Comparison of ENCODE assay signal across 12 cellular contexts in the genomic region with DNA sequence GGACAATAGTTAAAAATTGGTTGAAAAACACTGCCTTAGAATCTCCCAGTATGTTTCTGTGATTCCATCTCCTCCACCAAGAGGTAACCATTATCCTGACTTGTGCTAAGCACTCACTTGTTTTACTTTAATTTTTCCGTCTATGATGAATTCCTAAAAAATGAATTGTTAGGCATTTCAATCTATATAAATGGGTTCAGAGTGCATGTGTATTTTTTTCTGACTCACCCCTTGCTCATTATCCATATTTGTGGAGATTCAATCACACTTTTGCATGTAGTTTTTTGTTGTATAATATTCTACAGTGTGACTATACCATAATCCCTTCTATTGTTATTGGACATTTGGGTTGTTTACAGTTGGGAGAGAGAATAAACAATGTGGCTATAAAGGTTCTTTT. TPM values are rescaled to one million over a fixed set of nuclear protein-coding genes. Genes with fewer than 3 reads are reported as not detected.
A peak's percentile ranks its signal among the peaks of the same experiment; 100 is the strongest.
DNase-seq lines count a peak whose midpoint lies in the region; ATAC-seq and TF ChIP-seq lines count a peak whose summit lies in the region.
"Had no signal": no experiment of that assay in that cellular context is flagged by ENCODE, and none has a peak within 500 bp of the region (broad histone marks: within the 10 kb centered on the region; RNA-seq: fewer than 3 reads in every experiment).

No MANE protein-coding gene starts in this region.

- no peak for ATAC-seq in SK-N-SH treated with all-trans-retinoic acid at 6 μM for 48 hours
- no peak for ATAC-seq in HG02981 (IDR thresholded peaks at IDR 0.05; ENCODE audit: unreplicated experiment)
- ATAC-seq: gastroesophageal sphincter had no signal

- H3K79me2 ChIP-seq in SK-N-SH (ENCODE audit: insufficient read depth) = peaks cover 89% of the 10 kb centered on the region

- CTCF ChIA-PET in SK-N-SH (lab: Yijun Ruan, JAX) = interaction anchor here (1.0 kb wide), 2 partner anchors 95 to 104 kb away, joined by 3 to 4 read pairs; no protein-coding TSS in a partner anchor

- WGBS in SK-N-SH (ENCODE audit: low lambda C conversion rate) = 85% methylated on average over 1 of the region's 1 CpG
- no CpG with 5 or more reads among the region's 1 CpG for WGBS in neuronal stem cell (ENCODE audit: extremely low coverage in 2 of 2, insufficient read length in 2 of 2, insufficient replicate concordance in 1 of 2), 2 donors

- no peak for TF ChIP-seq EP300 in SK-N-SH (IDR thresholded peaks at IDR 0.05; ENCODE audit: borderline replicate concordance in 1 of 2, low read depth in 1 of 2, low read length in 1 of 2)

- H4K20me1 ChIP-seq in SK-N-SH (ENCODE audit: insufficient read depth) = no peaks in the 10 kb centered on the region; the same call in 1 of the 2 replicates

- POLR2A ChIA-PET in SK-N-SH (lab: Yijun Ruan, JAX) = no interaction called here

- H3K23ac ChIP-seq in neuronal stem cell (ENCODE audit: low read depth, low read length, poor library complexity) = no peak overlapping the region

- H2AK5ac ChIP-seq in neuronal stem cell (ENCODE audit: low read depth, low read length) = no peak overlapping the region

- H4K8ac ChIP-seq in neuronal stem cell (ENCODE audit: low read depth, low read length) = no peak overlapping the region

- no peak overlapping the region for H3K4ac ChIP-seq in neuronal stem cell (ENCODE audit: low read length)

- TF ChIP-seq POLR2A in NB4 (IDR thresholded peaks at IDR 0.05; ENCODE audit: extremely low read depth, insufficient read length) = no peak

- DNase-seq in SK-N-SH (no peak), NB4 (ENCODE audit: low read depth) (no peak), dorsolateral prefrontal cortex (no peak), neuronal stem cell (ENCODE audit: low spot score) (no peak), head of caudate nucleus (no peak)
- DNase-seq in stimulated activated CD4-positive, alpha-beta T cell treated with anti-CD3 and anti-CD28 coated beads, Interleukin-2, amount 100 ng/mL, for 48 hours = no peak
- DNase-seq: 8988T, amniotic stem cell, NCI-H2171 had no signal

- H2BK15ac ChIP-seq in neuronal stem cell (ENCODE audit: low read length) = no peak overlapping the region

- H3K27ac ChIP-seq in SK-N-SH (ENCODE audit: low read depth in 2 of 2, low read length in 1 of 2) (no peak overlapping the region), dorsolateral prefrontal cortex (no peak overlapping the region), neuronal stem cell (replicated peaks; ENCODE audit: low read length) (no peak overlapping the region)

- H3K9me3 ChIP-seq in SK-N-SH = no peaks in the 10 kb centered on the region
- no peaks in the 10 kb centered on the region for H3K9me3 ChIP-seq in neuronal stem cell (replicated peaks in 1 of 2; ENCODE audit: control insufficient read depth in 2 of 2, insufficient read depth in 1 of 2, low read depth in 1 of 2, low read length in 2 of 2)
- H3K9me3 ChIP-seq: gastroesophageal sphincter had no signal

- H3F3A ChIP-seq in SK-N-SH (replicated peaks; ENCODE audit: insufficient read depth) = peaks cover 3% of the 10 kb centered on the region

- H3K36me3 ChIP-seq in SK-N-SH (replicated peaks in 1 of 2; ENCODE audit: control insufficient read depth in 1 of 2, insufficient read depth in 2 of 2, low read length in 1 of 2) = peaks cover 0 to 3% of the 10 kb centered on the region in 2 experiments
- no peaks in the 10 kb centered on the region for H3K36me3 ChIP-seq in neuronal stem cell (replicated peaks in 1 of 2; ENCODE audit: control insufficient read depth in 2 of 2, insufficient read depth in 2 of 2, low read length in 2 of 2)
- H3K36me3 ChIP-seq: gastroesophageal sphincter had no signal

- intact Hi-C loops in dorsolateral prefrontal cortex (cut with DNase I) = loop anchor here (5.0 kb wide), 5 partner anchors 84 to 261 kb away; partner anchors contain the start of genes NIF3L1 (in 2 of the 2), PPIL3 (in 2 of the 2) and BZW1 (in 1 of the 2)
- intact Hi-C loops in head of caudate nucleus (cut with DNase I) = loop anchor here (5.0 to 10.0 kb wide), 2 partner anchors 82 to 166 kb away; no protein-coding TSS in a partner anchor

- H3K79me1 ChIP-seq in neuronal stem cell (ENCODE audit: low read depth, low read length) = peaks cover 2% of the 10 kb centered on the region

- H3K4me3 ChIP-seq in SK-N-SH (ENCODE audit: low read depth in 2 of 2, low read length in 1 of 2) (peak overlapping the region; percentile 88 to 98; a peak in 3 of 4 replicates), NB4 (ENCODE audit: low read depth, low read length) (peak overlapping the region; percentile 92), dorsolateral prefrontal cortex (peak overlapping the region in 40 of 59 donors; percentile 81 to 100 (median 96)), neuronal stem cell (ENCODE audit: low read length in 2 of 2) (peak overlapping the region in 1 of 2 donors; percentile 70)

- no peak overlapping the region for H2BK120ac ChIP-seq in neuronal stem cell (ENCODE audit: low read depth, low read length)

- H2AFZ ChIP-seq in SK-N-SH (ENCODE audit: low read depth) (no peak overlapping the region), neuronal stem cell (ENCODE audit: low read length) (no peak overlapping the region)

- no peak overlapping the region for H4K91ac ChIP-seq in neuronal stem cell (ENCODE audit: low read depth, low read length, poor library complexity)

- no peaks in the 10 kb centered on the region for H3K9me2 ChIP-seq in SK-N-SH

- TF ChIP-seq CTCF in SK-N-SH (IDR thresholded peaks at IDR 0.05) (no peak), NB4 (IDR thresholded peaks at IDR 0.05; ENCODE audit: low read depth, low read length) (no peak), dorsolateral prefrontal cortex (IDR thresholded peaks at IDR 0.05 in 54 of 56, conservative IDR thresholded peaks at IDR 0.05 in 2 of 56; ENCODE audit: low read depth in 1 of 56, partially characterized antibody in 56 of 56) (no peak)

- H3K4me1 ChIP-seq in SK-N-SH (ENCODE audit: control insufficient read depth in 1 of 2, insufficient read depth in 2 of 2, low read depth in 1 of 2, low read length in 1 of 2) (peaks cover 7 to 12% of the 10 kb centered on the region in 2 experiments; a peak in 3 of 4 replicates), neuronal stem cell (ENCODE audit: control insufficient read depth in 2 of 2, insufficient read depth in 1 of 2, low read depth in 1 of 2, low read length in 2 of 2) (peaks cover 3 to 13% of the 10 kb centered on the region in 2 donors)

- H3K4me2 ChIP-seq in SK-N-SH = peak overlapping the region; percentile 92
- peak overlapping the region; percentile 11 for H3K4me2 ChIP-seq in neuronal stem cell (ENCODE audit: insufficient read depth, low read length, poor library complexity, severe bottlenecking)

- H3K27me3 ChIP-seq in SK-N-SH (ENCODE audit: insufficient read depth) (no peaks in the 10 kb centered on the region), dorsolateral prefrontal cortex (no peaks in the 10 kb centered on the region), neuronal stem cell (ENCODE audit: control insufficient read depth in 3 of 3, insufficient read depth in 3 of 3, low read depth in 1 of 3, low read length in 3 of 3) (no peaks in the 10 kb centered on the region)
- H3K27me3 ChIP-seq: gastroesophageal sphincter had no signal

- TF ChIP-seq RAD21 in SK-N-SH (IDR thresholded peaks at IDR 0.05; ENCODE audit: low read length) = no peak

- H3K18ac ChIP-seq in neuronal stem cell (ENCODE audit: low read length) = no peak overlapping the region

- peak overlapping the region; percentile 96; the same call in 1 of the 2 replicates for H3K9ac ChIP-seq in SK-N-SH
- H3K9ac ChIP-seq in neuronal stem cell (ENCODE audit: low read depth, low read length, poor library complexity) = no peak overlapping the region

- H2BK5ac ChIP-seq in neuronal stem cell (ENCODE audit: low read length) = no peak overlapping the region

- no peak overlapping the region for H3K14ac ChIP-seq in neuronal stem cell (ENCODE audit: low read length)

- no peak overlapping the region for H2BK12ac ChIP-seq in neuronal stem cell (ENCODE audit: low read length)

TF ChIP-seq in SK-N-SH, 30 proteins besides CTCF, POLR2A, EP300 and RAD21:
- TF ChIP-seq, protein P1, sequence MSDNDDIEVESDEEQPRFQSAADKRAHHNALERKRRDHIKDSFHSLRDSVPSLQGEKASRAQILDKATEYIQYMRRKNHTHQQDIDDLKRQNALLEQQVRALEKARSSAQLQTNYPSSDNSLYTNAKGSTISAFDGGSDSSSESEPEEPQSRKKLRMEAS (IDR thresholded peaks at IDR 0.05; ENCODE audit: low read depth) = no peak
- TF ChIP-seq POLR2AphosphoS5 (IDR thresholded peaks at IDR 0.05; ENCODE audit: low read depth, low read length) (no peak), ELF1 (IDR thresholded peaks at IDR 0.05) (no peak)

TF ChIP-seq in SK-N-SH treated with all-trans-retinoic acid at 6 μM for 48 hours, 23 proteins besides CTCF, POLR2A, EP300 and RAD21 (continues in another document):
- no peak for TF ChIP-seq GLIS3 (CRISPR knock-in tag; IDR thresholded peaks at IDR 0.05)
- no peak for TF ChIP-seq OSR1 (CRISPR knock-in tag; IDR thresholded peaks at IDR 0.05)
- no peak for TF ChIP-seq SNAI2 (CRISPR knock-in tag; IDR thresholded peaks at IDR 0.05)
- no peak for TF ChIP-seq ISL1 (CRISPR knock-in tag; IDR thresholded peaks at IDR 0.05)
- no peak for TF ChIP-seq BACH2 (CRISPR knock-in tag; IDR thresholded peaks at IDR 0.05; ENCODE audit: borderline replicate concordance)
- no peak for TF ChIP-seq ESRRG (CRISPR knock-in tag; IDR thresholded peaks at IDR 0.05)
- TF ChIP-seq ZFP3 (CRISPR knock-in tag; IDR thresholded peaks at IDR 0.05) = no peak

RNA-seq across cellular contexts. Expression of gene NDUFB3, which starts 1.3 kb away (rescaled TPM):
- 55.9 and 73.7 TPM in 2 replicates for polyA plus RNA-seq in SK-N-SH (2012; rRNA removed)
- polyA plus RNA-seq in SK-N-SH (2012; cell fraction: cytosol; rRNA removed) = 102 and 168 TPM in 2 replicates
- polyA plus RNA-seq in SK-N-SH (2012; cell fraction: nucleus; rRNA removed) = 7.4 and 21.1 TPM in 2 replicates
- total RNA-seq in dorsolateral prefrontal cortex = 100 to 1,000 TPM in 30 of 120 experiments, 10 to 100 TPM in 90; 41.9 to 129 (median 85.4) TPM
- polyA plus RNA-seq in neuronal stem cell (2013, experiment 1 of 2) = 120 TPM
- 120 TPM for polyA plus RNA-seq in neuronal stem cell (2013, experiment 2 of 2)

RNA-seq across cellular contexts. Expression of gene HYCC2, which starts 1.6 kb away (rescaled TPM):
- 1.2 and 1.8 TPM in 2 replicates for polyA plus RNA-seq in SK-N-SH (2012; rRNA removed)
- 1.5 TPM in 2 replicates for polyA plus RNA-seq in SK-N-SH (2012; cell fraction: cytosol; rRNA removed)
- polyA plus RNA-seq in SK-N-SH (2012; cell fraction: nucleus; rRNA removed) = 1.7 and 3.5 TPM in 2 replicates
- 100 to 1,000 TPM in 7 of 120 experiments, 10 to 100 TPM in 113; 40.5 to 110 (median 79.7) TPM for total RNA-seq in dorsolateral prefrontal cortex
- polyA plus RNA-seq in neuronal stem cell (2013, experiment 1 of 2) = 4.2 TPM
- polyA plus RNA-seq in neuronal stem cell (2013, experiment 2 of 2) = 4.4 TPM

RNA-seq across cellular contexts. Expression of gene CFLAR, which starts 42.9 kb away (rescaled TPM):
- polyA plus RNA-seq in SK-N-SH (2012; rRNA removed) = 23.7 and 32.6 TPM in 2 replicates
- polyA plus RNA-seq in SK-N-SH (2012; cell fraction: cytosol; rRNA removed) = 23.3 and 30.1 TPM in 2 replicates
- polyA plus RNA-seq in SK-N-SH (2012; cell fraction: nucleus; rRNA removed) = 63.1 and 81.3 TPM in 2 replicates
- total RNA-seq in dorsolateral prefrontal cortex = 100 to 1,000 TPM in 9 of 120 experiments, 10 to 100 TPM in 111; 33.1 to 117 (median 66.9) TPM
- polyA plus RNA-seq in neuronal stem cell (2013, experiment 1 of 2) = 3.8 TPM
- polyA plus RNA-seq in neuronal stem cell (2013, experiment 2 of 2) = 4.0 TPM
